ENCODE assay signal across 1 cellular context in the genomic region with DNA sequence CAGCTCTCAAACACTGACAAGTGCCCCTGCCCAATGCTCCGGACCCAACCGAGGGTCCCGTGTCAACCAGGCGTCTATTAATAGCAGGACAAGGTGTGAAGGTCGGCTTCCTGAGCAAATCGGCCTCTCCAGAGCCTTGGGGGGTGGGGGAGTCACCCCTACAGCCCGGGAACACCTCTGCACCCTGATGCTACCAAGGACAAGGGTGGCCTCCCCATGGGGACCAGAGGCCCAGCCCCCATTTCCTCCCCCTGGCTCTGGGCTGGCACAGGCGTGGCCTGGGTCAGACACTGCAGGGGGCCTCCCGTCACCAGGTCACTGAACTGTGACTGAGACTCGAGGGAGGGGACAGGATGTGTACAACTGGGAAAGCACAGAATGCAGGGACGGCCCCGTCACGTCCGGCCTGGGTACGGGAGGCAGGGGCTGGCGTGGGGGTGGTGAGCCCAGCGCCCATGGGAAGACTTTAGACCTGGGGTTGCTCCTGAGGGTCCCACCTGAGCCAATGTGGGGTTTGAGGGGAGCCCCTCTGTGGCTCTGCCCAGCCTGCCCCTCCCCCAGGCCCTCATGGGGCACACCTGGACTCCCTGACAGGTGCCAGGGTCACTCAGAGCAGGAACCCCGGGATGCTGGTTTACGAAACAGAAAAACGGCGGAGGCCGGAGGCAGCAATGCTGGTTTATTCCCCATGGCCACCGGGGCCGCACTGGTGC.
TF ChIP-seq lines count a peak whose summit lies in the region.

No MANE protein-coding gene starts in this region.

TF ChIP-seq in HepG2, 621 proteins besides CTCF, POLR2A, EP300 and RAD21 (continued from another document and continues in another):
- TF ChIP-seq, protein P1, sequence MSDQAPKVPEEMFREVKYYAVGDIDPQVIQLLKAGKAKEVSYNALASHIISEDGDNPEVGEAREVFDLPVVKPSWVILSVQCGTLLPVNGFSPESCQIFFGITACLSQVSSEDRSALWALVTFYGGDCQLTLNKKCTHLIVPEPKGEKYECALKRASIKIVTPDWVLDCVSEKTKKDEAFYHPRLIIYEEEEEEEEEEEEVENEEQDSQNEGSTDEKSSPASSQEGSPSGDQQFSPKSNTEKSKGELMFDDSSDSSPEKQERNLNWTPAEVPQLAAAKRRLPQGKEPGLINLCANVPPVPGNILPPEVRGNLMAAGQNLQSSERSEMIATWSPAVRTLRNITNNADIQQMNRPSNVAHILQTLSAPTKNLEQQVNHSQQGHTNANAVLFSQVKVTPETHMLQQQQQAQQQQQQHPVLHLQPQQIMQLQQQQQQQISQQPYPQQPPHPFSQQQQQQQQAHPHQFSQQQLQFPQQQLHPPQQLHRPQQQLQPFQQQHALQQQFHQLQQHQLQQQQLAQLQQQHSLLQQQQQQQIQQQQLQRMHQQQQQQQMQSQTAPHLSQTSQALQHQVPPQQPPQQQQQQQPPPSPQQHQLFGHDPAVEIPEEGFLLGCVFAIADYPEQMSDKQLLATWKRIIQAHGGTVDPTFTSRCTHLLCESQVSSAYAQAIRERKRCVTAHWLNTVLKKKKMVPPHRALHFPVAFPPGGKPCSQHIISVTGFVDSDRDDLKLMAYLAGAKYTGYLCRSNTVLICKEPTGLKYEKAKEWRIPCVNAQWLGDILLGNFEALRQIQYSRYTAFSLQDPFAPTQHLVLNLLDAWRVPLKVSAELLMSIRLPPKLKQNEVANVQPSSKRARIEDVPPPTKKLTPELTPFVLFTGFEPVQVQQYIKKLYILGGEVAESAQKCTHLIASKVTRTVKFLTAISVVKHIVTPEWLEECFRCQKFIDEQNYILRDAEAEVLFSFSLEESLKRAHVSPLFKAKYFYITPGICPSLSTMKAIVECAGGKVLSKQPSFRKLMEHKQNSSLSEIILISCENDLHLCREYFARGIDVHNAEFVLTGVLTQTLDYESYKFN (CRISPR knock-in tag; conservative IDR thresholded peaks at IDR 0.05), result peak; percentile 98
- TF ChIP-seq ZKSCAN1 (IDR thresholded peaks at IDR 0.05; ENCODE audit: low read length) (no peak), RBFOX2 (IDR thresholded peaks at IDR 0.05; ENCODE audit: low read depth, low read length) (peak; percentile 75), TBX2 (CRISPR knock-in tag; IDR thresholded peaks at IDR 0.05; ENCODE audit: borderline replicate concordance) (peak; percentile 96), SMARCC2 (IDR thresholded peaks at IDR 0.05) (no peak), FOXM1 (CRISPR knock-in tag; IDR thresholded peaks at IDR 0.05) (no peak), ZNF788 (CRISPR knock-in tag; IDR thresholded peaks at IDR 0.05; ENCODE audit: borderline replicate concordance) (peak; percentile 90), IRX3 (CRISPR knock-in tag; IDR thresholded peaks at IDR 0.05; ENCODE audit: borderline replicate concordance, low read depth) (peak; percentile 90; the same call in 1 of the 2 replicates), NFIC (IDR thresholded peaks at IDR 0.05; ENCODE audit: low read length) (no peak; the same call in 1 of the 2 replicates), ATF2 (CRISPR knock-in tag; IDR thresholded peaks at IDR 0.05) (peak; percentile 87), SP1 (IDR thresholded peaks at IDR 0.05) (no peak), SP1 (CRISPR knock-in tag; IDR thresholded peaks at IDR 0.05) (peak; percentile 73), ZNF790 (CRISPR knock-in tag; IDR thresholded peaks at IDR 0.05; ENCODE audit: borderline replicate concordance) (no peak; the same call in 1 of the 2 replicates), ZNF281 (CRISPR knock-in tag; IDR thresholded peaks at IDR 0.05; ENCODE audit: borderline replicate concordance) (peak; percentile 92; the same call in 1 of the 2 replicates), RFXANK (CRISPR knock-in tag; IDR thresholded peaks at IDR 0.05) (no peak), CREM (IDR thresholded peaks at IDR 0.05) (peak; percentile 91), CREM (CRISPR knock-in tag; IDR thresholded peaks at IDR 0.05) (peak; percentile 31; the same call in 1 of the 2 replicates), ZEB1 (IDR thresholded peaks at IDR 0.05; ENCODE audit: insufficient replicate concordance, low read depth) (peak; percentile 57), ZNF225 (CRISPR knock-in tag; IDR thresholded peaks at IDR 0.05) (no peak), ZNF501 (CRISPR knock-in tag; IDR thresholded peaks at IDR 0.05) (peak; percentile 88), E2F2 (CRISPR knock-in tag; IDR thresholded peaks at IDR 0.05; ENCODE audit: borderline replicate concordance) (peak; percentile 22; the same call in 1 of the 2 replicates), MTA1 (CRISPR knock-in tag; IDR thresholded peaks at IDR 0.05; ENCODE audit: borderline replicate concordance) (peak; percentile 73), SMAD1 (CRISPR knock-in tag; IDR thresholded peaks at IDR 0.05; ENCODE audit: borderline replicate concordance, low read depth) (peak; percentile 92), SOX5 (CRISPR knock-in tag; IDR thresholded peaks at IDR 0.05; ENCODE audit: borderline replicate concordance) (0 out of 2 replicates have a peak, but pooled peaks have one; percentile 76), NCOA1 (CRISPR knock-in tag; IDR thresholded peaks at IDR 0.05) (peak; percentile 9; the same call in 1 of the 2 replicates), SKI (IDR thresholded peaks at IDR 0.05; ENCODE audit: partially characterized antibody) (peak; percentile 68), JARID2 (CRISPR knock-in tag; IDR thresholded peaks at IDR 0.05; ENCODE audit: insufficient replicate concordance) (peak; percentile 80), ZBTB38 (CRISPR knock-in tag; IDR thresholded peaks at IDR 0.05) (peak; percentile 97), AFF4 (CRISPR knock-in tag; IDR thresholded peaks at IDR 0.05) (0 out of 2 replicates have a peak, but pooled peaks have one; percentile 71), ZNF709 (CRISPR knock-in tag; IDR thresholded peaks at IDR 0.05) (no peak; the same call in 1 of the 2 replicates), ATF3 (CRISPR knock-in tag; IDR thresholded peaks at IDR 0.05) (peak; percentile 53), NCOA2 (CRISPR knock-in tag; IDR thresholded peaks at IDR 0.05) (peak; percentile 87), ZSCAN21 (CRISPR knock-in tag; IDR thresholded peaks at IDR 0.05; ENCODE audit: borderline replicate concordance) (peak; percentile 44; the same call in 1 of the 2 replicates), MEIS2 (CRISPR knock-in tag; IDR thresholded peaks at IDR 0.05) (peak; percentile 86), CCAR2 (optimal IDR thresholded peaks at IDR 0.05; ENCODE audit: low read depth, low read length) (no peak), PHF5A (CRISPR knock-in tag; IDR thresholded peaks at IDR 0.05; ENCODE audit: low read depth, unreplicated experiment) (peak; percentile 98), ZNF747 (CRISPR knock-in tag; IDR thresholded peaks at IDR 0.05; ENCODE audit: borderline replicate concordance) (peak; percentile 88; the same call in 1 of the 2 replicates), ZNF331 (CRISPR knock-in tag; IDR thresholded peaks at IDR 0.05) (peak; percentile 85; the same call in 1 of the 2 replicates), PREB (CRISPR knock-in tag; IDR thresholded peaks at IDR 0.05) (no peak; the same call in 1 of the 2 replicates), ZNF879 (CRISPR knock-in tag; IDR thresholded peaks at IDR 0.05) (0 out of 2 replicates have a peak, but pooled peaks have one; percentile 54), FOXK2 (IDR thresholded peaks at IDR 0.05) (peak; percentile 91)
- TF ChIP-seq, protein P2, sequence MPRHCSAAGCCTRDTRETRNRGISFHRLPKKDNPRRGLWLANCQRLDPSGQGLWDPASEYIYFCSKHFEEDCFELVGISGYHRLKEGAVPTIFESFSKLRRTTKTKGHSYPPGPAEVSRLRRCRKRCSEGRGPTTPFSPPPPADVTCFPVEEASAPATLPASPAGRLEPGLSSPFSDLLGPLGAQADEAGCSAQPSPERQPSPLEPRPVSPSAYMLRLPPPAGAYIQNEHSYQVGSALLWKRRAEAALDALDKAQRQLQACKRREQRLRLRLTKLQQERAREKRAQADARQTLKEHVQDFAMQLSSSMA (CRISPR knock-in tag; IDR thresholded peaks at IDR 0.05), result peak; percentile 94
- TF ChIP-seq, protein P3, sequence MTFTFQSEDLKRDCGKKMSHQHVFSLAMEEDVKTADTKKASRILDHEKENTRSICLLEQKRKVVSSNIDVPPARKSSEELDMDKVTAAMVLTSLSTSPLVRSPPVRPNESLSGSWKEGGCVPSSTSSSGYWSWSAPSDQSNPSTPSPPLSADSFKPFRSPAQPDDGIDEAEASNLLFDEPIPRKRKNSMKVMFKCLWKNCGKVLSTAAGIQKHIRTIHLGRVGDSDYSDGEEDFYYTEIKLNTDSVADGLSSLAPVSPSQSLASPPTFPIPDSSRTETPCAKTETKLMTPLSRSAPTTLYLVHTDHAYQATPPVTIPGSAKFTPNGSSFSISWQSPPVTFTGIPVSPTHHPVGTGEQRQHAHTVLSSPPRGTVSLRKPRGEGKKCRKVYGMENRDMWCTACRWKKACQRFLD (CRISPR knock-in tag; IDR thresholded peaks at IDR 0.05; ENCODE audit: borderline replicate concordance), result no peak
- TF ChIP-seq, protein P4, sequence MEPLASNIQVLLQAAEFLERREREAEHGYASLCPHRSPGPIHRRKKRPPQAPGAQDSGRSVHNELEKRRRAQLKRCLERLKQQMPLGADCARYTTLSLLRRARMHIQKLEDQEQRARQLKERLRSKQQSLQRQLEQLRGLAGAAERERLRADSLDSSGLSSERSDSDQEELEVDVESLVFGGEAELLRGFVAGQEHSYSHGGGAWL (CRISPR knock-in tag; IDR thresholded peaks at IDR 0.05), result no peak; the same call in 1 of the 2 replicates
